In genomic region chr3:18424213-18424861, GRCh38 we compare ENCODE assay signal across 8 cellular contexts. TPM values are rescaled to one million over a fixed set of nuclear protein-coding genes. Genes with fewer than 3 reads are reported as not detected.
DNase-seq lines count a peak whose midpoint lies in the region; ATAC-seq, FAIRE-seq and TF ChIP-seq lines count a peak whose summit lies in the region.

No MANE protein-coding gene starts in this region.

- H3K27me3 Mint-ChIP-seq in memory B cell, result peaks cover 10% of the 10 kb centered on the region

- H3K4me3 Mint-ChIP-seq in memory B cell, result peak overlapping the region; percentile 95

- H3K9me3 ChIP-seq in MG63, result no peaks in the 10 kb centered on the region
- H3K9me3 ChIP-seq in upper lobe of left lung, result no peaks in the 10 kb centered on the region

- H3K27ac ChIP-seq in upper lobe of left lung, result peak overlapping the region; percentile 86 to 96 (median 93)

- no peaks in the 10 kb centered on the region for H3K36me3 ChIP-seq in MG63
- H3K36me3 ChIP-seq in upper lobe of left lung, result peaks cover 0 to 3% (median 0%) of the 10 kb centered on the region in 4 donors

- no peak for DNase-seq in GM12892 (ENCODE audit: insufficient read length)
- DNase-seq in MG63, result no peak
- no peak for DNase-seq in choroid plexus epithelial cell (ENCODE audit: low read depth)
- peak in 1 of 2 donors; percentile 32 for DNase-seq in memory B cell (ENCODE audit: low spot score in 2 of 2)
- DNase-seq in upper lobe of left lung, result peak in 1 of 2 donors; percentile 29
- DNase-seq in HPDE6-E6E7 (ENCODE audit: extremely low spot score), result no peak
- no peak for DNase-seq in NK-92 treated with Interleukin-12 subunit alpha and Interleukin-12 subunit beta, amount 100 ng/mL, for 24 hours (lab: John Stamatoyannopoulos, UW)

- peak overlapping the region; percentile 91 for H3K27ac Mint-ChIP-seq in memory B cell

- TF ChIP-seq POLR2A in GM12892 (IDR thresholded peaks at IDR 0.05; ENCODE audit: low read depth, low read length), result no peak
- no peak for TF ChIP-seq POLR2A in upper lobe of left lung (IDR thresholded peaks at IDR 0.05)

- peaks cover 18% of the 10 kb centered on the region for H3K4me1 Mint-ChIP-seq in memory B cell

- FAIRE-seq in GM12892 (lab: Jason Lieb, UNC), result peak; percentile 14

- TF ChIP-seq EP300 in upper lobe of left lung (IDR thresholded peaks at IDR 0.05), result no peak

- peaks cover 5 to 11% (median 9%) of the 10 kb centered on the region in 4 donors for H3K4me1 ChIP-seq in upper lobe of left lung

- H3K4me3 ChIP-seq in MG63 (peak overlapping the region; percentile 39), choroid plexus epithelial cell (ENCODE audit: low read depth, low read length) (peak overlapping the region; percentile 66), upper lobe of left lung (peak overlapping the region; percentile 83 to 95 (median 88))

- ATAC-seq in memory B cell (ENCODE audit: low read depth), result no peak
- ATAC-seq in upper lobe of left lung (ENCODE audit: low FRiP score in 2 of 2), result peak; percentile 15 to 35
- no peak for ATAC-seq in GM21576 (IDR thresholded peaks at IDR 0.05; ENCODE audit: unreplicated experiment)

- no peaks in the 10 kb centered on the region for H3K9me3 Mint-ChIP-seq in memory B cell

- H3K36me3 Mint-ChIP-seq in memory B cell, result no peaks in the 10 kb centered on the region

- 0 to 1% methylated on average over 25 to 32 of the region's 34 CpGs for WGBS in upper lobe of left lung, 2 donors

- H3K27me3 ChIP-seq in MG63, result peaks cover 16% of the 10 kb centered on the region; the same call in 1 of the 2 replicates
- H3K27me3 ChIP-seq in upper lobe of left lung, result no peaks in the 10 kb centered on the region

- TF ChIP-seq CTCF in choroid plexus epithelial cell (conservative IDR thresholded peaks at IDR 0.05; ENCODE audit: low read depth, low read length) (no peak), upper lobe of left lung (IDR thresholded peaks at IDR 0.05) (no peak)

RNA-seq across cellular contexts. Expression of gene SATB1, which starts 0.8 kb away (rescaled TPM):
- 0.08 TPM for polyA plus RNA-seq in GM12892 (2012; ENCODE audit: missing spikeins)
- not detected in 2 replicates for total RNA-seq in MG63 (2014; rRNA removed; shearing (Covaris generic); ENCODE audit: low replicate concordance)
- 10 to 100 TPM; 25.4 to 80.7 (median 45.0) TPM for total RNA-seq in upper lobe of left lung

Comparison
In these comparisons a context has a peak if more than half of its experiments do, and no peak if none do; other contexts are left out.
1. ATAC-seq: peak in upper lobe of left lung (2 of 2); none in memory B cell (single experiment) and GM21576 (single experiment).
2. RNA of gene SATB1, which starts 0.8 kb away (total RNA-seq): 25.4 to 80.7 TPM in upper lobe of left lung; not detected in MG63; every median in the first group is over 10 times any median in the second.
3. Peak in every context shown above with its lines, with median percentiles within 50 percentile points of each other: H3K4me3 ChIP-seq.